Comparison of ENCODE assay signal across 8 cellular contexts in the genomic region with DNA sequence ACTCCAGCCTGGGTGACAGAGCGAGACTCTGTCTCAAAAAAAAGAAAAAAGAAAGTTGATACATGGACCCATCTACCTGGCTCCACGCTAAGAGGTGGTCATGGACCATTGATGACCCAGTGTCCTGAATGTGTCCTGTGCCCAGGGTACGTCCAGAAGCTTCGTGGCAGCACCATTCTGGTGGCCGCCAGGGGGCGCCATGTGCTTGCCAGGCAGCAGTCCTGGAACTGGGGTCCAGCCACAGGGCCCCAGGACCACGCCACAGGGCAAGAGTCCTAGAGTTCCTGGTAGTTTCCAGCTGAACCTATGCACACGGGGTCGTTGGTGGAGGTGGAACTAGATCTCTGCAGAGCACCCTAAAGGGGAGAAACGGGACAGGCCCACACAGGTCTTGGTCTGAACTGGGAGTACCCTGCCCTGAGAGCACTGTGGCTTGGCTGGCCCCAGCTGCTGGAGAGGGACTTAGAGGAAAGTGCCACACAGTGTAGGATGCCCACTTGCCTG. TPM values are rescaled to one million over a fixed set of nuclear protein-coding genes. Genes with fewer than 3 reads are reported as not detected.
DNase-seq lines count a peak whose midpoint lies in the region; ATAC-seq and TF ChIP-seq lines count a peak whose summit lies in the region.

No MANE protein-coding gene starts in this region.

- ATAC-seq in left cardiac atrium (peak in 1 of 2 donors; percentile 42), GM18907 (IDR thresholded peaks at IDR 0.05; ENCODE audit: unreplicated experiment) (no peak)

- no peak overlapping the region for H3K27ac Mint-ChIP-seq in activated naive CD8-positive, alpha-beta T cell treated with anti-CD3 and anti-CD28 coated beads for 36 hours

- no peaks in the 10 kb centered on the region for H3K36me3 Mint-ChIP-seq in activated naive CD8-positive, alpha-beta T cell treated with anti-CD3 and anti-CD28 coated beads for 36 hours

- no peaks in the 10 kb centered on the region for H3K9me3 ChIP-seq in SU-DHL-6 (ENCODE audit: insufficient read depth, low read length)

- H4K20me1 ChIP-seq in SU-DHL-6 (ENCODE audit: low read depth, low read length), result no peaks in the 10 kb centered on the region

- H3K9ac ChIP-seq in SU-DHL-6 (ENCODE audit: low read length), result no peak overlapping the region

- peaks cover 2% of the 10 kb centered on the region for H3K4me1 Mint-ChIP-seq in activated naive CD8-positive, alpha-beta T cell treated with anti-CD3 and anti-CD28 coated beads for 36 hours

- intact Hi-C loops in left cardiac atrium (cut with DNase I), result no loop called here

- TF ChIP-seq CTCF in SU-DHL-6 (IDR thresholded peaks at IDR 0.05; ENCODE audit: insufficient read depth, low read length, poor library complexity, severe bottlenecking) (peak; percentile 85), retinal pigment epithelial cell (conservative IDR thresholded peaks at IDR 0.05; ENCODE audit: low read depth, low read length) (peak; percentile 94)

- DNase-seq in AG08395 (ENCODE audit: low spot score) (peak; percentile 53), H4 (ENCODE audit: low spot score) (peak; percentile 73), left cardiac atrium (peak; percentile 55), retinal pigment epithelial cell (ENCODE audit: low read depth) (no peak), NCI-H187 treated with DMSO at 0.1 percent for 48 hours (lab: John Stamatoyannopoulos, UW) (no peak)
- DNase-seq in activated naive CD8-positive, alpha-beta T cell treated with anti-CD3 and anti-CD28 coated beads for 36 hours, result peak; percentile 65

- H3K27ac ChIP-seq in SU-DHL-6 (ENCODE audit: low read depth, low read length), result no peak overlapping the region

- peaks cover 4% of the 10 kb centered on the region for H3K27me3 Mint-ChIP-seq in activated naive CD8-positive, alpha-beta T cell treated with anti-CD3 and anti-CD28 coated beads for 36 hours

- H3K9me2 ChIP-seq in SU-DHL-6 (replicated peaks; ENCODE audit: insufficient read depth, low read length), result no peaks in the 10 kb centered on the region

- no peak overlapping the region for H2AFZ ChIP-seq in SU-DHL-6 (ENCODE audit: low read depth, low read length, severe bottlenecking)

- no peaks in the 10 kb centered on the region for H3F3A ChIP-seq in SU-DHL-6 (ENCODE audit: insufficient read depth)

- H3K9me3 Mint-ChIP-seq in activated naive CD8-positive, alpha-beta T cell treated with anti-CD3 and anti-CD28 coated beads for 36 hours, result no peaks in the 10 kb centered on the region

- no peaks in the 10 kb centered on the region for H3K36me3 ChIP-seq in SU-DHL-6 (ENCODE audit: low read length)

- H3K79me2 ChIP-seq in SU-DHL-6 (ENCODE audit: insufficient read depth, low read length), result no peaks in the 10 kb centered on the region

- no peaks in the 10 kb centered on the region for H3K27me3 ChIP-seq in SU-DHL-6 (ENCODE audit: low read length)

- H3K4me3 Mint-ChIP-seq in activated naive CD8-positive, alpha-beta T cell treated with anti-CD3 and anti-CD28 coated beads for 36 hours, result no peak overlapping the region

- H3K4me3 ChIP-seq in SU-DHL-6 (ENCODE audit: insufficient read depth, low read length, poor library complexity, severe bottlenecking), result no peak overlapping the region
- H3K4me3 ChIP-seq in retinal pigment epithelial cell (ENCODE audit: low read length), result no peak overlapping the region

- no peak overlapping the region for H3K4me2 ChIP-seq in SU-DHL-6 (ENCODE audit: low read depth, low read length, poor library complexity, severe bottlenecking)

RNA-seq across cellular contexts. Expression of gene FBXO27, which starts 19.9 kb away (rescaled TPM):
- 2.2 and 4.5 TPM in 2 replicates for total RNA-seq in H4 (2014; rRNA removed; shearing (Covaris generic))
- total RNA-seq in activated naive CD8-positive, alpha-beta T cell treated with anti-CD3 and anti-CD28 coated beads for 36 hours, result 1 to 10 TPM; 1.3 to 1.7 TPM
- 10 to 100 TPM; 19.2 to 19.8 TPM for total RNA-seq in left cardiac atrium

RNA-seq across cellular contexts. Expression of gene ACP7, which starts 31.9 kb away (rescaled TPM):
- total RNA-seq in H4 (2014; rRNA removed; shearing (Covaris generic)), result not detected in 2 replicates
- total RNA-seq in activated naive CD8-positive, alpha-beta T cell treated with anti-CD3 and anti-CD28 coated beads for 36 hours, result not detected
- total RNA-seq in left cardiac atrium, result not detected

Comparison
In these comparisons a context has a peak if more than half of its experiments do, and no peak if none do; other contexts are left out.
1. DNase-seq: peak in AG08395 (single experiment), H4 (single experiment), activated naive CD8-positive, alpha-beta T cell treated with anti-CD3 and anti-CD28 coated beads for 36 hours (single experiment) and left cardiac atrium (single experiment); none in retinal pigment epithelial cell (single experiment) and NCI-H187 treated with DMSO at 0.1 percent for 48 hours (single experiment).